19 cellular contexts compared by ENCODE assay signal in the genomic region with DNA sequence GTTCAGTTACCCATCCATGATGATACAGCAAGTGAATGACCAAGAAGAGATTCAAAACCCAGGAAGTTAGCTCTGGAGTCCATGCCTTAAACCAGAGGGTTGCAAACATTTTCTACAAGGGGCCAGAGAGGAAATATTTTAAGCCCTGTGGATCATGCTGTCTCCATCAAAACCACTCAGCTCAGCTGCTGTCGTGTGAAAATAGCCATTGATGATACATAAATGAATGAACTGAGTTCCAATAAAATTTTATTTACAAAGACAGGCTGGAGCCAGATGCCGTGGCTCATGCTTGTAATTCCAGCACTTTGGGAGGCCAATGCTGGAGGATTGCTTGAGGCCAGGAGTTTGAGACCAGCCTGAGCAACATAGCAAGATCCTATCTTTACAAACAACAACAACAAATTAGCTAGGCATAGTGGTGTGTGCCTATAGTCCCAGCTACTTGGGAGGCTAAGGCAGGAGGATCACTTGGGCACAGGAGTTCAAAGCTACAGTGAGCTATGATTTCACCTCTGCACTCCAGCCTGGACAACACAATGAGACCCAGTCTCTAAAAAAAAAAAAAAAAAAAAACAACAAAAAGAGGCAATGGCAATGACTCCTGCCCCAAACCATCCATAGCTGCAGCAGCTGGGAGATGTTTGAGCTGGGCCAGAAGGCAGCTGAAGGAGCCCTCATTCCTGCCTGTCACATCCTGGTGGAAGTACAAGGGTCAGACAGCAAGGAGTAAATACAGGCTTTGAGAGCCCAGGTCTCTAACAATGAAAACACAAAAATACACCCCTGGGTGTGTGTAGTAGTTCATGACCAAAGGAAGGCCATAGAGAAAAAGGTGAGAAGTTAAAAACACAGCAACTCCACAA. TPM values are rescaled to one million over a fixed set of nuclear protein-coding genes. Genes with fewer than 3 reads are reported as not detected.
"Had no signal": no experiment of that assay in that cellular context is flagged by ENCODE, and none has a peak within 500 bp of the region (broad histone marks: within the 10 kb centered on the region; RNA-seq: fewer than 3 reads in every experiment).

No MANE protein-coding gene starts in this region.

- H3K4me1 ChIP-seq: adrenal gland had no signal

- H3K27ac ChIP-seq: adrenal gland, suprapubic skin, upper lobe of right lung had no signal

- H3K9me3 ChIP-seq: adrenal gland, suprapubic skin, upper lobe of right lung had no signal

- ATAC-seq: activated CD8-positive, alpha-beta T cell treated with anti-CD3 and anti-CD28 coated beads for 36 hours; activated T-cell treated with anti-CD3 and anti-CD28 coated beads, Interleukin-2, amount 50 U/mL, for 4 hours; left ventricle myocardium superior; upper lobe of right lung; WTC11 had no signal

- H3K36me3 ChIP-seq: adrenal gland, suprapubic skin, upper lobe of right lung had no signal

- H3K27me3 ChIP-seq: adrenal gland, esophagus squamous epithelium, suprapubic skin, upper lobe of right lung had no signal

- DNase-seq: activated CD4-positive, alpha-beta T cell treated with anti-CD3 and anti-CD28 coated beads for 48 hours; activated CD8-positive, alpha-beta T cell treated with anti-CD3 and anti-CD28 coated beads for 36 hours; activated effector memory CD4-positive, alpha-beta T cell treated with anti-CD3 and anti-CD28 coated beads, Interleukin-2, amount 50 U/mL, for 16 hours; activated T-cell treated with anti-CD3 and anti-CD28 coated beads, Interleukin-2, amount 50 U/mL, for 4 hours; adrenal gland; caudate nucleus; esophagus squamous epithelium; foreskin fibroblast; hypothalamus; kidney; left ventricle myocardium superior; mesendoderm; naive B cell; stimulated activated CD4-positive, alpha-beta T cell treated with anti-CD3 and anti-CD28 coated beads, Interleukin-4, amount 100 ng/mL, for 4 hours; stimulated activated CD8-positive, alpha-beta memory T cell treated with anti-CD3 and anti-CD28 coated beads, Interleukin-4, amount 100 ng/mL, for 48 hours; upper lobe of right lung had no signal

- H3K4me2 ChIP-seq: smooth muscle cell had no signal

- H3K4me3 ChIP-seq: adrenal gland, esophagus squamous epithelium, smooth muscle cell, suprapubic skin, upper lobe of right lung had no signal

RNA-seq across cellular contexts. Expression of gene RIN2, which starts 44.0 kb away (rescaled TPM):
- total RNA-seq: activated CD8-positive, alpha-beta T cell treated with anti-CD3 and anti-CD28 coated beads for 36 hours had no signal
